ENCODE assay signal across 25 cellular contexts in the genomic region with DNA sequence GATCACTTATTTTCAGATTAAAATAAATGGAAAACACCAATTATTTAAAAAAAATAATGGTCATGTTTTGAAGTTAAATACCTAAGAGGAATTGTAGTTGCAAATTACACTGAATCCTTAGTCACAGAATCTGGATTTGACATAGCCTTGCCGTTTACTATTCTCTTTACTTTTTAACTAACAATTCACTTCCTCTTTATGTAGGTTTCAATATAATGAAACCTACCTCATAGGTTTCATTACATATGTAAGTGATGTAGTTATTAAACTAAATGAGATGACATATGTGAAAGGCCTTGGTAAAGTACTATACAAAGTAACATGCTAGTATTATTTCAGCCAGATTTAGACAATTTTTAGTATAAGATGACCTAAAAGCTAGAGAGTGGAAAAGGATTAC. TPM values are rescaled to one million over a fixed set of nuclear protein-coding genes. Genes with fewer than 3 reads are reported as not detected.
DNase-seq lines count a peak whose midpoint lies in the region; ATAC-seq, FAIRE-seq and TF ChIP-seq lines count a peak whose summit lies in the region.
"Had no signal": no experiment of that assay in that cellular context is flagged by ENCODE, and none has a peak within 500 bp of the region (broad histone marks: within the 10 kb centered on the region; RNA-seq: fewer than 3 reads in every experiment).

No MANE protein-coding gene starts in this region.

- H3K14ac ChIP-seq in neuronal stem cell (ENCODE audit: low read length) = peak overlapping the region; percentile 38

- no peak for FAIRE-seq in GM12891 (lab: Jason Lieb, UNC)
- FAIRE-seq: A549, GM19239, RCC 7860 had no signal

- no peak overlapping the region for H2AFZ ChIP-seq in neuronal stem cell (ENCODE audit: low read length)
- H2AFZ ChIP-seq: GM23248 had no signal

- intact Hi-C loops in left lung (cut with DNase I) = no loop called here

- TF ChIP-seq POLR2A in GM12891 (IDR thresholded peaks at IDR 0.05; ENCODE audit: low read depth, low read length) = no peak

- no peak for TF ChIP-seq CTCF in left lung (IDR thresholded peaks at IDR 0.05)
- TF ChIP-seq CTCF in foreskin keratinocyte (conservative IDR thresholded peaks at IDR 0.05) = no peak

- H3K4ac ChIP-seq in neuronal stem cell (ENCODE audit: low read length) = no peak overlapping the region

- ATAC-seq in GM18909 (IDR thresholded peaks at IDR 0.05; ENCODE audit: poor library complexity, unreplicated experiment) (peak; percentile 45), HG03457 (IDR thresholded peaks at IDR 0.05; ENCODE audit: unreplicated experiment) (peak; percentile 55), left lung (no peak), foreskin keratinocyte (no peak)
- ATAC-seq: A549 had no signal

- H3K4me1 ChIP-seq in neuronal stem cell (ENCODE audit: control insufficient read depth in 2 of 2, insufficient read depth in 1 of 2, low read depth in 1 of 2, low read length in 2 of 2) (no peaks in the 10 kb centered on the region), left lung (no peaks in the 10 kb centered on the region), foreskin keratinocyte (no peaks in the 10 kb centered on the region)
- H3K4me1 ChIP-seq: BE2C, SJSA1 had no signal

- no peak overlapping the region for H2AK5ac ChIP-seq in neuronal stem cell (ENCODE audit: low read depth, low read length)

- H3K27me3 ChIP-seq in neuronal stem cell (ENCODE audit: control insufficient read depth in 3 of 3, insufficient read depth in 3 of 3, low read depth in 1 of 3, low read length in 3 of 3) (no peaks in the 10 kb centered on the region), left lung (no peaks in the 10 kb centered on the region), foreskin keratinocyte (no peaks in the 10 kb centered on the region)
- H3K27me3 ChIP-seq: SJSA1 had no signal

- no peak overlapping the region for H3K9ac ChIP-seq in neuronal stem cell (ENCODE audit: low read depth, low read length, poor library complexity)
- H3K9ac ChIP-seq: GM23248 had no signal

- H3K9me3 ChIP-seq in neuronal stem cell (replicated peaks in 1 of 2; ENCODE audit: control insufficient read depth in 2 of 2, insufficient read depth in 1 of 2, low read depth in 1 of 2, low read length in 2 of 2) (peaks cover 0 to 2% of the 10 kb centered on the region in 2 donors), left lung (no peaks in the 10 kb centered on the region)
- H3K9me3 ChIP-seq: A549, BE2C, SJSA1 had no signal

- no peak overlapping the region for H3K4me2 ChIP-seq in neuronal stem cell (ENCODE audit: insufficient read depth, low read length, poor library complexity, severe bottlenecking)
- H3K4me2 ChIP-seq: A549 had no signal

- no CpG with 5 or more reads among the region's 1 CpG for WGBS in neuronal stem cell (ENCODE audit: extremely low coverage in 2 of 2, insufficient read length in 2 of 2, insufficient replicate concordance in 1 of 2), 2 donors

- no peaks in the 10 kb centered on the region for H3K79me1 ChIP-seq in neuronal stem cell (ENCODE audit: low read depth, low read length)

- no peak overlapping the region for H2BK5ac ChIP-seq in neuronal stem cell (ENCODE audit: low read length)

- H3K4me3 ChIP-seq in neuronal stem cell (ENCODE audit: low read length in 2 of 2) (no peak overlapping the region), left lung (no peak overlapping the region)
- H3K4me3 ChIP-seq: A549, GM23248, SJSA1 had no signal

- no peak overlapping the region for H3K18ac ChIP-seq in neuronal stem cell (ENCODE audit: low read length)

- H2BK120ac ChIP-seq in neuronal stem cell (ENCODE audit: low read depth, low read length) = no peak overlapping the region

- H2BK12ac ChIP-seq in neuronal stem cell (ENCODE audit: low read length) = no peak overlapping the region

- H3K27ac ChIP-seq in neuronal stem cell (replicated peaks; ENCODE audit: low read length) (no peak overlapping the region), left lung (no peak overlapping the region), foreskin keratinocyte (no peak overlapping the region)
- H3K27ac ChIP-seq: A549, GM23248, SJSA1 had no signal

- no peak overlapping the region for H4K91ac ChIP-seq in neuronal stem cell (ENCODE audit: low read depth, low read length, poor library complexity)

- H3K36me3 ChIP-seq in neuronal stem cell (replicated peaks in 1 of 2; ENCODE audit: control insufficient read depth in 2 of 2, insufficient read depth in 2 of 2, low read length in 2 of 2) (no peaks in the 10 kb centered on the region), left lung (no peaks in the 10 kb centered on the region)
- H3K36me3 ChIP-seq: BE2C, SJSA1 had no signal

- H2BK15ac ChIP-seq in neuronal stem cell (ENCODE audit: low read length) = no peak overlapping the region

- DNase-seq in GM12891 (ENCODE audit: insufficient read length, low spot score) (no peak), neuronal stem cell (ENCODE audit: low spot score) (no peak), left lung (no peak), foreskin keratinocyte (no peak), NCI-H82 (lab: John Stamatoyannopoulos, UW) (no peak)
- DNase-seq: BE2C; CD4-positive, CD25-positive, alpha-beta regulatory T cell; GF-D8; GM23248; H9; HFFc6; Karpas-422; NCI-H1092; NCI-H1436; NCI-H187 treated with DMSO at 0.1 percent for 48 hours; NCI-H2107; NCI-H510A; OCI-M1; T-helper 1 cell had no signal

- no peak overlapping the region for H4K8ac ChIP-seq in neuronal stem cell (ENCODE audit: low read depth, low read length)

- no peak overlapping the region for H3K23ac ChIP-seq in neuronal stem cell (ENCODE audit: low read depth, low read length, poor library complexity)

TF ChIP-seq in GM12891, 5 proteins besides CTCF, POLR2A, EP300 and RAD21:
- TF ChIP-seq PAX5 (IDR thresholded peaks at IDR 0.05; ENCODE audit: insufficient read depth, low read length, severe bottlenecking) = no peak
- peak; percentile 61 for TF ChIP-seq SPI1 (IDR thresholded peaks at IDR 0.05; ENCODE audit: low read depth, low read length)
- no peak for TF ChIP-seq TAF1 (IDR thresholded peaks at IDR 0.05; ENCODE audit: low read depth, low read length)
- no peak for TF ChIP-seq POLR2AphosphoS5 (IDR thresholded peaks at IDR 0.05; ENCODE audit: low read depth, low read length)
- TF ChIP-seq POU2F2 (IDR thresholded peaks at IDR 0.05; ENCODE audit: low read depth, low read length) = no peak

RNA-seq across cellular contexts. Expression of a gene that starts 6.5 kb away (rescaled TPM):
- polyA plus RNA-seq in GM12891 (2012; ENCODE audit: low read depth, missing spikeins) = not detected
- polyA plus RNA-seq in neuronal stem cell (2013, experiment 1 of 2) = 1.2 TPM
- polyA plus RNA-seq in neuronal stem cell (2013, experiment 2 of 2) = 1.6 TPM
- 10 to 100 TPM; 37.6 to 55.5 TPM for total RNA-seq in left lung
- total RNA-seq in foreskin keratinocyte = 0.17 and 0.18 TPM in 2 replicates
- polyA plus RNA-seq in foreskin keratinocyte = 0.21 and 0.24 TPM in 2 replicates
- total RNA-seq: CD4-positive, CD25-positive, alpha-beta regulatory T cell had no signal

RNA-seq across cellular contexts. Expression of a gene that starts 25.4 kb away (rescaled TPM):
- 3.4 TPM for polyA plus RNA-seq in GM12891 (2012; ENCODE audit: low read depth, missing spikeins)
- 10.3 TPM for polyA plus RNA-seq in neuronal stem cell (2013, experiment 1 of 2)
- 11.0 TPM for polyA plus RNA-seq in neuronal stem cell (2013, experiment 2 of 2)
- total RNA-seq in left lung (10 to 100 TPM; 22.6 to 28.8 TPM), foreskin keratinocyte (22.9 and 26.5 TPM in 2 replicates)
- 4.8 and 5.9 TPM in 2 replicates for polyA plus RNA-seq in foreskin keratinocyte

Comparison
In these comparisons a context has a peak if more than half of its experiments do, and no peak if none do; other contexts are left out.
1. ATAC-seq: peak in GM18909 (single experiment) and HG03457 (single experiment); none in left lung (single experiment) and foreskin keratinocyte (single experiment).
2. RNA of a gene that starts 6.5 kb away (total RNA-seq): 37.6 to 55.5 TPM in left lung; 0.17 to 0.18 TPM in foreskin keratinocyte; every median in the first group is over 10 times any median in the second.